1 cellular context compared by ENCODE assay signal in the genomic region with DNA sequence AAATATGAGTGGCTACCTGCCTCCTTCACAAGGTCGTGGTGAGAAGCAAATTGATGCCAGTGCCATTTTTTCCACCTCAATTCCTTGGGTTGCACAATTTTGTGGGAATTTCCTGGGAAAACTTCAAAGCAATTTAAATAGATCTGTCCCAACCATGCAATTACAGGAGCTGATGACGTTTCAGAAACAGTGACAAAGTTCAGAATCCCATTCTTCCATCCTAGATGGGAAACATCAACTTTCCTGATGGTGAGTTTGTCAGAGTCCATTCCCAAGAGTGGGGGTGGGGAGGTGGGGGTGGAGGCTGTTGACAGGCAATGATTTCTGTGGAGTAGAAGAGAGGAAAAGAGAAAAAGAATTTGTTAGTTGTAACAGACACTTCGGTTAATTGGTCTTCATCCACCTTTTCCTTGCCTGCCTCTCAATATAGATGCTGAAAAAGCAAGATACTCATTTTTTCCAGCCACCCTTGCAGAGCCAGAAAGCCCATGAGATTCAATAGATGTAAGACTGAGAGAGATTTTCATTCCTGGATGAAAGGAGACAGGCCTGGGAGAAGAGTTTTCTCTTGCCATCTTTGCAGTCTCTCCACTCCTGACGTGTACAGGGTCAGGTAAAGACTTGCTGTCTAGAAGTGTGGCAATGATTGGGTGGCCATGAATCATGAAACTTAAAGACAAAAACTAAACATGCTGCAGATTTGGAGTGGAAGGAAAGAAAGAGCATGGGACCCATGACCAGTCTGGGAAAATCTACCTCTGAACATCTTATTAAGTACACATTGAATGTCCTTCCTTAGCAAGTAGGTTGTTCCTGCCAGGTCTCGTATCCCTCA.
TF ChIP-seq lines count a peak whose summit lies in the region.

No MANE protein-coding gene starts in this region.

TF ChIP-seq in HepG2, 621 proteins besides CTCF, POLR2A, EP300 and RAD21 (continued from another document and continues in another):
- TF ChIP-seq RARA (CRISPR knock-in tag; IDR thresholded peaks at IDR 0.05) (peak; percentile 61), MAFK (conservative IDR thresholded peaks at IDR 0.05 in 1 of 2, IDR thresholded peaks at IDR 0.05 in 1 of 2; ENCODE audit: low read length in 2 of 2) (peak; percentile 8 to 23; a peak in 1 of 4 replicates), MZF1 (CRISPR knock-in tag; IDR thresholded peaks at IDR 0.05; ENCODE audit: borderline replicate concordance) (no peak), ZBTB49 (CRISPR knock-in tag; IDR thresholded peaks at IDR 0.05; ENCODE audit: borderline replicate concordance) (no peak), ZNF337 (CRISPR knock-in tag; IDR thresholded peaks at IDR 0.05; ENCODE audit: borderline replicate concordance, low read depth) (no peak), ZNF549 (CRISPR knock-in tag; IDR thresholded peaks at IDR 0.05) (no peak), HNRNPK (IDR thresholded peaks at IDR 0.05; ENCODE audit: low read depth, low read length, poor library complexity, severe bottlenecking) (no peak), AFF4 (CRISPR knock-in tag; IDR thresholded peaks at IDR 0.05) (no peak), ZFP41 (CRISPR knock-in tag; IDR thresholded peaks at IDR 0.05; ENCODE audit: borderline replicate concordance) (no peak), ZNF672 (CRISPR knock-in tag; IDR thresholded peaks at IDR 0.05) (no peak), HNF4G (IDR thresholded peaks at IDR 0.05; ENCODE audit: borderline replicate concordance, low read depth, low read length) (peak; percentile 86), HNF4G (CRISPR knock-in tag; IDR thresholded peaks at IDR 0.05; ENCODE audit: borderline replicate concordance, low read depth) (peak; percentile 74; the same call in 1 of the 2 replicates), TBX3 (IDR thresholded peaks at IDR 0.05; ENCODE audit: borderline replicate concordance) (peak; percentile 76; the same call in 1 of the 2 replicates), ZNF614 (CRISPR knock-in tag; IDR thresholded peaks at IDR 0.05; ENCODE audit: borderline replicate concordance) (peak; percentile 61; the same call in 1 of the 2 replicates), NBN (conservative IDR thresholded peaks at IDR 0.05) (no peak), BCL3 (CRISPR knock-in tag; IDR thresholded peaks at IDR 0.05) (no peak), ZNF432 (CRISPR knock-in tag; IDR thresholded peaks at IDR 0.05; ENCODE audit: borderline replicate concordance) (no peak), KLF12 (CRISPR knock-in tag; IDR thresholded peaks at IDR 0.05; ENCODE audit: borderline replicate concordance) (no peak), RERE (CRISPR knock-in tag; IDR thresholded peaks at IDR 0.05; ENCODE audit: low read depth) (peak; percentile 46; the same call in 1 of the 2 replicates), ZNF253 (CRISPR knock-in tag; IDR thresholded peaks at IDR 0.05; ENCODE audit: borderline replicate concordance) (no peak), ZNF503 (CRISPR knock-in tag; IDR thresholded peaks at IDR 0.05) (peak; percentile 75; the same call in 1 of the 2 replicates), PAF1 (CRISPR knock-in tag; IDR thresholded peaks at IDR 0.05) (no peak)
- TF ChIP-seq, protein P1, sequence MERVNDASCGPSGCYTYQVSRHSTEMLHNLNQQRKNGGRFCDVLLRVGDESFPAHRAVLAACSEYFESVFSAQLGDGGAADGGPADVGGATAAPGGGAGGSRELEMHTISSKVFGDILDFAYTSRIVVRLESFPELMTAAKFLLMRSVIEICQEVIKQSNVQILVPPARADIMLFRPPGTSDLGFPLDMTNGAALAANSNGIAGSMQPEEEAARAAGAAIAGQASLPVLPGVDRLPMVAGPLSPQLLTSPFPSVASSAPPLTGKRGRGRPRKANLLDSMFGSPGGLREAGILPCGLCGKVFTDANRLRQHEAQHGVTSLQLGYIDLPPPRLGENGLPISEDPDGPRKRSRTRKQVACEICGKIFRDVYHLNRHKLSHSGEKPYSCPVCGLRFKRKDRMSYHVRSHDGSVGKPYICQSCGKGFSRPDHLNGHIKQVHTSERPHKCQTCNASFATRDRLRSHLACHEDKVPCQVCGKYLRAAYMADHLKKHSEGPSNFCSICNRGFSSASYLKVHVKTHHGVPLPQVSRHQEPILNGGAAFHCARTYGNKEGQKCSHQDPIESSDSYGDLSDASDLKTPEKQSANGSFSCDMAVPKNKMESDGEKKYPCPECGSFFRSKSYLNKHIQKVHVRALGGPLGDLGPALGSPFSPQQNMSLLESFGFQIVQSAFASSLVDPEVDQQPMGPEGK (CRISPR knock-in tag; IDR thresholded peaks at IDR 0.05): peak; percentile 51; the same call in 1 of the 2 replicates
- TF ChIP-seq, protein P2, sequence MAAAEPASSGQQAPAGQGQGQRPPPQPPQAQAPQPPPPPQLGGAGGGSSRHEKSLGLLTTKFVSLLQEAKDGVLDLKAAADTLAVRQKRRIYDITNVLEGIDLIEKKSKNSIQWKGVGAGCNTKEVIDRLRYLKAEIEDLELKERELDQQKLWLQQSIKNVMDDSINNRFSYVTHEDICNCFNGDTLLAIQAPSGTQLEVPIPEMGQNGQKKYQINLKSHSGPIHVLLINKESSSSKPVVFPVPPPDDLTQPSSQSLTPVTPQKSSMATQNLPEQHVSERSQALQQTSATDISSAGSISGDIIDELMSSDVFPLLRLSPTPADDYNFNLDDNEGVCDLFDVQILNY (CRISPR knock-in tag; conservative IDR thresholded peaks at IDR 0.05): no peak
- TF ChIP-seq, protein P3, sequence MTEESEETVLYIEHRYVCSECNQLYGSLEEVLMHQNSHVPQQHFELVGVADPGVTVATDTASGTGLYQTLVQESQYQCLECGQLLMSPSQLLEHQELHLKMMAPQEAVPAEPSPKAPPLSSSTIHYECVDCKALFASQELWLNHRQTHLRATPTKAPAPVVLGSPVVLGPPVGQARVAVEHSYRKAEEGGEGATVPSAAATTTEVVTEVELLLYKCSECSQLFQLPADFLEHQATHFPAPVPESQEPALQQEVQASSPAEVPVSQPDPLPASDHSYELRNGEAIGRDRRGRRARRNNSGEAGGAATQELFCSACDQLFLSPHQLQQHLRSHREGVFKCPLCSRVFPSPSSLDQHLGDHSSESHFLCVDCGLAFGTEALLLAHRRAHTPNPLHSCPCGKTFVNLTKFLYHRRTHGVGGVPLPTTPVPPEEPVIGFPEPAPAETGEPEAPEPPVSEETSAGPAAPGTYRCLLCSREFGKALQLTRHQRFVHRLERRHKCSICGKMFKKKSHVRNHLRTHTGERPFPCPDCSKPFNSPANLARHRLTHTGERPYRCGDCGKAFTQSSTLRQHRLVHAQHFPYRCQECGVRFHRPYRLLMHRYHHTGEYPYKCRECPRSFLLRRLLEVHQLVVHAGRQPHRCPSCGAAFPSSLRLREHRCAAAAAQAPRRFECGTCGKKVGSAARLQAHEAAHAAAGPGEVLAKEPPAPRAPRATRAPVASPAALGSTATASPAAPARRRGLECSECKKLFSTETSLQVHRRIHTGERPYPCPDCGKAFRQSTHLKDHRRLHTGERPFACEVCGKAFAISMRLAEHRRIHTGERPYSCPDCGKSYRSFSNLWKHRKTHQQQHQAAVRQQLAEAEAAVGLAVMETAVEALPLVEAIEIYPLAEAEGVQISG (CRISPR knock-in tag; IDR thresholded peaks at IDR 0.05): no peak
